ENCODE assay signal across 8 cellular contexts in genomic region chr5:53041071-53041692, GRCh38. TPM values are rescaled to one million over a fixed set of nuclear protein-coding genes. Genes with fewer than 3 reads are reported as not detected.
DNase-seq lines count a peak whose midpoint lies in the region; ATAC-seq and TF ChIP-seq lines count a peak whose summit lies in the region.
"Had no signal": no experiment of that assay in that cellular context is flagged by ENCODE, and none has a peak within 500 bp of the region (broad histone marks: within the 10 kb centered on the region; RNA-seq: fewer than 3 reads in every experiment).

No MANE protein-coding gene starts in this region.

- H3K27me3 ChIP-seq in osteoblast (ENCODE audit: insufficient read depth, low read length): no peaks in the 10 kb centered on the region
- no peaks in the 10 kb centered on the region for H3K27me3 ChIP-seq in SJCRH30

- peak overlapping the region; percentile 69 for H2AFZ ChIP-seq in osteoblast (ENCODE audit: low read length)

- peak overlapping the region; percentile 21 for H3K27ac ChIP-seq in osteoblast (ENCODE audit: low read depth, low read length)
- H3K27ac ChIP-seq in SJCRH30: no peak overlapping the region

- DNase-seq in osteoblast (ENCODE audit: insufficient read length, low spot score, missing footprints) (no peak), SJCRH30 (no peak), left lobe of liver (ENCODE audit: low spot score) (no peak), DMS114 treated with DMSO at 0.1 percent for 48 hours (lab: John Stamatoyannopoulos, UW; ENCODE audit: unreplicated experiment) (no peak)
- DNase-seq: KBM-7 had no signal

- peak; percentile 95 for ATAC-seq in GM19025 (IDR thresholded peaks at IDR 0.05; ENCODE audit: low read depth, unreplicated experiment)
- ATAC-seq in HG02763 (IDR thresholded peaks at IDR 0.05; ENCODE audit: unreplicated experiment): peak; percentile 95
- ATAC-seq in SK-N-SH treated with all-trans-retinoic acid at 6 μM for 48 hours: peak; percentile 46
- no peak for ATAC-seq in left lobe of liver

- TF ChIP-seq CTCF in osteoblast (IDR thresholded peaks at IDR 0.05; ENCODE audit: extremely low read depth, low read depth, low read length): no peak

- H3K9me3 ChIP-seq in osteoblast (ENCODE audit: low read depth, low read length): no peaks in the 10 kb centered on the region
- H3K9me3 ChIP-seq in SJCRH30 (replicated peaks): no peaks in the 10 kb centered on the region

- H3K4me3 ChIP-seq in osteoblast (ENCODE audit: insufficient read depth, low read length) (peak overlapping the region; percentile 45), SJCRH30 (no peak overlapping the region)

- no peaks in the 10 kb centered on the region for H4K20me1 ChIP-seq in osteoblast (ENCODE audit: insufficient read depth, low read length)

- H3K79me2 ChIP-seq in osteoblast (ENCODE audit: insufficient read depth, low read length): no peaks in the 10 kb centered on the region

- H3K4me2 ChIP-seq in osteoblast (ENCODE audit: insufficient read depth, low read length): peak overlapping the region; percentile 72

- no peaks in the 10 kb centered on the region for H3K36me3 ChIP-seq in osteoblast (ENCODE audit: insufficient read depth, low read length)
- no peaks in the 10 kb centered on the region for H3K36me3 ChIP-seq in SJCRH30

- H3K4me1 ChIP-seq in osteoblast (ENCODE audit: insufficient read depth, low read length): peaks cover 43% of the 10 kb centered on the region
- no peaks in the 10 kb centered on the region for H3K4me1 ChIP-seq in SJCRH30

TF ChIP-seq in SK-N-SH treated with all-trans-retinoic acid at 6 μM for 48 hours, 23 proteins besides CTCF, POLR2A, EP300 and RAD21:
- TF ChIP-seq CSRNP3 (CRISPR knock-in tag; IDR thresholded peaks at IDR 0.05) (no peak), ZFP3 (CRISPR knock-in tag; IDR thresholded peaks at IDR 0.05) (no peak), ZNF565 (CRISPR knock-in tag; conservative IDR thresholded peaks at IDR 0.05; ENCODE audit: low read depth) (no peak)

RNA-seq across cellular contexts. Expression of gene ITGA2, which starts 52.0 kb away (rescaled TPM):
- 2.7 and 2.9 TPM in 2 replicates for total RNA-seq in osteoblast
- total RNA-seq in SJCRH30 (2014; rRNA removed; shearing (Covaris generic)): 0.15 and 0.26 TPM in 2 replicates
- total RNA-seq in left lobe of liver: 0.30 TPM
